Comparison of ENCODE assay signal across 17 cellular contexts in genomic region chr7:79241288-79242055, GRCh38.
DNase-seq lines count a peak whose midpoint lies in the region; ATAC-seq lines count a peak whose summit lies in the region.
"Had no signal": no experiment of that assay in that cellular context is flagged by ENCODE, and none has a peak within 500 bp of the region (broad histone marks: within the 10 kb centered on the region; RNA-seq: fewer than 3 reads in every experiment).

No MANE protein-coding gene starts in this region.

- intact Hi-C loops in sciatic nerve (cut with DNase I), result no loop called here

- DNase-seq in A172 (ENCODE audit: low spot score) (peak; percentile 54), HK-2 (ENCODE audit: unreplicated experiment) (peak; percentile 17), astrocyte of the hippocampus (ENCODE audit: low read depth, low spot score) (peak; percentile 44), hepatic stellate cell (ENCODE audit: low spot score) (peak; percentile 24), sciatic nerve (ENCODE audit: low spot score) (no peak), midbrain (lab: John Stamatoyannopoulos, UW) (no peak), dermis blood vessel endothelial cell (no peak)
- no peak for DNase-seq in activated CD4-positive, CD25-positive, alpha-beta regulatory T cell treated with anti-CD3 and anti-CD28 coated beads, Interleukin-2, amount 50 U/mL, for 72 hours
- DNase-seq: 8988T, aorta, Calu3, head of caudate nucleus, MM.1S, naive B cell, NCI-H2029 treated with DMSO at 0.1 percent for 48 hours, right cardiac atrium had no signal

- ATAC-seq in sciatic nerve, result no peak
- ATAC-seq: HCT116, right cardiac atrium had no signal

Comparison
In these comparisons a context has a peak if more than half of its experiments do, and no peak if none do; other contexts are left out.
1. DNase-seq: peak in A172 (single experiment), HK-2 (single experiment), astrocyte of the hippocampus (single experiment) and hepatic stellate cell (single experiment); none in sciatic nerve (single experiment), midbrain (single experiment), dermis blood vessel endothelial cell (single experiment) and activated CD4-positive, CD25-positive, alpha-beta regulatory T cell treated with anti-CD3 and anti-CD28 coated beads, Interleukin-2, amount 50 U/mL, for 72 hours (single experiment).